ENCODE assay signal across 13 cellular contexts in the genomic region with DNA sequence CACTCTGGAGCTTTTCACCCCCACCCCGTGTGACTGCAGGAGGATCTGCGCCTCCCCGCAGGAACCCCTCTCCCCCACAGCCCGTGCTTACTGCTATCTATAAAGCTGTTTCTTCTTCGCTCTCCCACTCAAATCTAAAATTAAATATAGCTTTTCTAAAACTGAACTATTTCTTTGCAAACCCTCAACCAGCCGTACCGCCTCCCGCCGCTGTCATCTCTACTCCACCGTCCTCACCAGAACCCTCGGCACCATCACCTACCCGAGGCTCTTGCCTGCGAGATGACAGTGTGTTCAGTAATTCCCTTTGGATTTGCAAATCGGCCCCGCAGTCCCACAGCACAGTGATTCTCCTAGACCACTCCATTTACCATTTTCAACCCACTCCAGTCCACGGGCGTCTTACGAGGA. TPM values are rescaled to one million over a fixed set of nuclear protein-coding genes. Genes with fewer than 3 reads are reported as not detected.
DNase-seq lines count a peak whose midpoint lies in the region; ATAC-seq lines count a peak whose summit lies in the region.
"Had no signal": no experiment of that assay in that cellular context is flagged by ENCODE, and none has a peak within 500 bp of the region (broad histone marks: within the 10 kb centered on the region; RNA-seq: fewer than 3 reads in every experiment).

No MANE protein-coding gene starts in this region.

- no peaks in the 10 kb centered on the region for H3K9me3 ChIP-seq in MG63
- H3K9me3 ChIP-seq: breast epithelium had no signal

- peaks cover 91% of the 10 kb centered on the region for H3K36me3 ChIP-seq in MG63

- ATAC-seq in GM21381 (IDR thresholded peaks at IDR 0.05; ENCODE audit: unreplicated experiment), result no peak

- no peak overlapping the region for H3K4me3 ChIP-seq in MG63
- H3K4me3 ChIP-seq: breast epithelium had no signal

- peak; percentile 25 for DNase-seq in activated CD4-positive, CD25-positive, alpha-beta regulatory T cell treated with anti-CD3 and anti-CD28 coated beads, Interleukin-2, amount 50 U/mL, for 72 hours
- DNase-seq in activated CD4-positive, CD25-positive, alpha-beta regulatory T cell (lab: John Stamatoyannopoulos, UW), result no peak
- DNase-seq in MG63 (peak; percentile 0), islet precursor cell (peak; percentile 30), putamen (ENCODE audit: low spot score) (peak; percentile 70), epidermal melanocyte (ENCODE audit: insufficient read length, low spot score) (no peak), DMS153 (lab: John Stamatoyannopoulos, UW) (no peak)
- DNase-seq: activated CD4-positive, alpha-beta T cell treated with anti-CD3 and anti-CD28 coated beads, Interleukin-2, amount 50 U/mL, for 48 hours; CD4-positive, CD25-positive, alpha-beta regulatory T cell; kidney glomerular epithelial cell; NCI-H187 had no signal

- H3K27me3 ChIP-seq in MG63, result no peaks in the 10 kb centered on the region
- H3K27me3 ChIP-seq: breast epithelium had no signal

RNA-seq across cellular contexts. Expression of a gene that starts 13.6 kb away (rescaled TPM):
- 130 and 166 TPM in 2 replicates for total RNA-seq in MG63 (2014; rRNA removed; shearing (Covaris generic); ENCODE audit: low replicate concordance)

Comparison
In these comparisons a context has a peak if more than half of its experiments do, and no peak if none do; other contexts are left out.
1. DNase-seq: peak in activated CD4-positive, CD25-positive, alpha-beta regulatory T cell treated with anti-CD3 and anti-CD28 coated beads, Interleukin-2, amount 50 U/mL, for 72 hours (single experiment), MG63 (single experiment), islet precursor cell (single experiment) and putamen (single experiment); none in activated CD4-positive, CD25-positive, alpha-beta regulatory T cell (0 of 4), epidermal melanocyte (single experiment) and DMS153 (single experiment).